ENCODE assay signal across 8 cellular contexts in genomic region chr1:242017580-242018233, GRCh38. TPM values are rescaled to one million over a fixed set of nuclear protein-coding genes. Genes with fewer than 3 reads are reported as not detected.
DNase-seq lines count a peak whose midpoint lies in the region; ATAC-seq and TF ChIP-seq lines count a peak whose summit lies in the region.

No MANE protein-coding gene starts in this region.

- TF ChIP-seq RAD21 in SK-N-SH (IDR thresholded peaks at IDR 0.05; ENCODE audit: low read length) (peak; percentile 83), liver (IDR thresholded peaks at IDR 0.05) (peak; percentile 54 to 72)

- H3F3A ChIP-seq in SK-N-SH (replicated peaks; ENCODE audit: insufficient read depth): no peaks in the 10 kb centered on the region

- POLR2A ChIA-PET in SK-N-SH (lab: Yijun Ruan, JAX): no interaction called here

- H4K20me1 ChIP-seq in SK-N-SH (ENCODE audit: insufficient read depth): no peaks in the 10 kb centered on the region

- TF ChIP-seq EP300 in SK-N-SH (IDR thresholded peaks at IDR 0.05; ENCODE audit: borderline replicate concordance in 1 of 2, low read depth in 1 of 2, low read length in 1 of 2): no peak
- no peak for TF ChIP-seq EP300 in stomach (IDR thresholded peaks at IDR 0.05)

- H3K4me2 ChIP-seq in SK-N-SH: no peak overlapping the region

- CTCF ChIA-PET in SK-N-SH (lab: Yijun Ruan, JAX): interaction anchor here (0.9 to 1.8 kb wide), 4 partner anchors 118 to 437 kb away, joined by 4 to 13 read pairs (median 5); no protein-coding TSS in a partner anchor

- no peaks in the 10 kb centered on the region for H3K9me2 ChIP-seq in SK-N-SH

- TF ChIP-seq CTCF in LNCaP clone FGC (IDR thresholded peaks at IDR 0.05; ENCODE audit: control insufficient read depth, extremely low read depth, insufficient read depth) (peak; percentile 85), SK-N-SH (IDR thresholded peaks at IDR 0.05) (peak; percentile 76), cardiac fibroblast (IDR thresholded peaks at IDR 0.05; ENCODE audit: low read depth, low read length) (peak; percentile 75), liver (IDR thresholded peaks at IDR 0.05; ENCODE audit: low read depth, low read length, missing input control) (peak; percentile 49), stomach (IDR thresholded peaks at IDR 0.05) (peak in 3 of 7 experiments; percentile 22 to 32 (median 25))

- no peaks in the 10 kb centered on the region for H3K4me1 ChIP-seq in SK-N-SH (ENCODE audit: control insufficient read depth in 1 of 2, insufficient read depth in 2 of 2, low read depth in 1 of 2, low read length in 1 of 2)
- no peaks in the 10 kb centered on the region for H3K4me1 ChIP-seq in liver (ENCODE audit: control insufficient read depth in 4 of 4, insufficient read depth in 4 of 4, low read length in 3 of 4)
- H3K4me1 ChIP-seq in stomach: no peaks in the 10 kb centered on the region

- H3K36me3 ChIP-seq in SK-N-SH (replicated peaks in 1 of 2; ENCODE audit: control insufficient read depth in 1 of 2, insufficient read depth in 2 of 2, low read length in 1 of 2): no peaks in the 10 kb centered on the region
- no peaks in the 10 kb centered on the region for H3K36me3 ChIP-seq in liver (ENCODE audit: control insufficient read depth in 4 of 4, insufficient read depth in 3 of 4, low read depth in 1 of 4, low read length in 3 of 4)
- H3K36me3 ChIP-seq in stomach: no peaks in the 10 kb centered on the region

- no peak for TF ChIP-seq POLR2A in stomach (IDR thresholded peaks at IDR 0.05)

- H3K9ac ChIP-seq in SK-N-SH: no peak overlapping the region
- no peak overlapping the region for H3K9ac ChIP-seq in liver (ENCODE audit: low read depth in 1 of 2, low read length in 2 of 2)

- DNase-seq in activated CD4-positive, alpha-beta T cell treated with anti-CD3 and anti-CD28 coated beads for 24 hours (ENCODE audit: low read depth in 2 of 2): peak; percentile 10 to 19
- DNase-seq in activated CD4-positive, alpha-beta T cell treated with anti-CD3 and anti-CD28 coated beads for 1 hour: no peak
- no peak for DNase-seq in LNCaP clone FGC (ENCODE audit: low read depth)
- peak; percentile 81 for DNase-seq in SK-N-SH
- peak; percentile 49 to 63 for DNase-seq in cardiac fibroblast (ENCODE audit: low read depth in 2 of 2)
- peak; percentile 39 for DNase-seq in stomach

- H3K27ac ChIP-seq in SK-N-SH (ENCODE audit: low read depth in 2 of 2, low read length in 1 of 2) (no peak overlapping the region), liver (ENCODE audit: low read depth in 1 of 2, low read length in 2 of 2) (no peak overlapping the region), stomach (no peak overlapping the region)

- no peak overlapping the region for H3K4me3 ChIP-seq in LNCaP clone FGC (ENCODE audit: low read depth, low read length)
- peak overlapping the region in 1 of 2 experiments; percentile 11; a peak in 1 of 4 replicates for H3K4me3 ChIP-seq in SK-N-SH (ENCODE audit: low read depth in 2 of 2, low read length in 1 of 2)
- H3K4me3 ChIP-seq in cardiac fibroblast (replicated peaks in 1 of 2; ENCODE audit: low read depth in 2 of 2, low read length in 2 of 2): no peak overlapping the region
- H3K4me3 ChIP-seq in liver (ENCODE audit: low read depth in 1 of 3, low read length in 3 of 3): no peak overlapping the region
- no peak overlapping the region for H3K4me3 ChIP-seq in stomach

- no peaks in the 10 kb centered on the region for H3K9me3 ChIP-seq in SK-N-SH
- H3K9me3 ChIP-seq in liver (ENCODE audit: control insufficient read depth in 4 of 4, low read length in 3 of 4): no peaks in the 10 kb centered on the region
- no peaks in the 10 kb centered on the region for H3K9me3 ChIP-seq in stomach

- intact Hi-C loops in stomach (cut with DNase I; ENCODE audit: low total_unique reads): no loop called here

- H3K79me2 ChIP-seq in SK-N-SH (ENCODE audit: insufficient read depth): no peaks in the 10 kb centered on the region

- no peak overlapping the region for H2AFZ ChIP-seq in SK-N-SH (ENCODE audit: low read depth)

- H3K27me3 ChIP-seq in SK-N-SH (ENCODE audit: insufficient read depth): no peaks in the 10 kb centered on the region
- no peaks in the 10 kb centered on the region for H3K27me3 ChIP-seq in liver (ENCODE audit: control insufficient read depth in 4 of 4, insufficient read depth in 4 of 4, low read length in 3 of 4)
- no peaks in the 10 kb centered on the region for H3K27me3 ChIP-seq in stomach

- WGBS in SK-N-SH (ENCODE audit: low lambda C conversion rate): 45% methylated on average over 10 of the region's 10 CpGs
- 42% methylated on average over 10 of the region's 10 CpGs for WGBS in liver
- 39 to 45% (median 43%) methylated on average over 10 of the region's 10 CpGs for WGBS in stomach, 5 donors

- ATAC-seq in GM21737 (IDR thresholded peaks at IDR 0.05; ENCODE audit: unreplicated experiment): peak; percentile 80

TF ChIP-seq in SK-N-SH, 30 proteins besides CTCF, POLR2A, EP300 and RAD21:
- TF ChIP-seq FOXJ3 (CRISPR knock-in tag; IDR thresholded peaks at IDR 0.05): no peak
- TF ChIP-seq SMC3 (IDR thresholded peaks at IDR 0.05; ENCODE audit: low read depth, low read length): peak; percentile 95
- no peak for TF ChIP-seq JUND (IDR thresholded peaks at IDR 0.05)
- TF ChIP-seq RFX5 (IDR thresholded peaks at IDR 0.05; ENCODE audit: low read length): 0 out of 2 replicates have a peak, but pooled peaks have one; percentile 25
- no peak for TF ChIP-seq GATA2 (CRISPR knock-in tag; IDR thresholded peaks at IDR 0.05)
- TF ChIP-seq ZBTB33 (IDR thresholded peaks at IDR 0.05; ENCODE audit: borderline replicate concordance, low read depth): no peak
TF ChIP-seq in SK-N-SH: peak in this region for 2.

TF ChIP-seq in liver, 16 proteins besides CTCF, POLR2A, EP300 and RAD21:
- no peak for TF ChIP-seq RXRA (IDR thresholded peaks at IDR 0.05)
- no peak for TF ChIP-seq NR2F2 (IDR thresholded peaks at IDR 0.05)
- no peak for TF ChIP-seq EGR1 (IDR thresholded peaks at IDR 0.05; ENCODE audit: low read depth in 2 of 2)
- TF ChIP-seq ZBTB33 (IDR thresholded peaks at IDR 0.05): no peak

RNA-seq across cellular contexts. Expression of gene MAP1LC3C, which starts 18.8 kb away (rescaled TPM):
- polyA plus RNA-seq in SK-N-SH (2012; rRNA removed): 0.06 and 0.20 TPM in 2 replicates
- 0.08 and 0.12 TPM in 2 replicates for polyA plus RNA-seq in SK-N-SH (2012; cell fraction: cytosol; rRNA removed)
- polyA plus RNA-seq in SK-N-SH (2012; cell fraction: nucleus; rRNA removed): 0.13 TPM in 1 of 2 replicates, not detected in the other
- not detected for total RNA-seq in liver
- polyA plus RNA-seq in liver: not detected
- 1 to 10 TPM in 3 of 5 donors, not detected in 2; 1.2 to 9.4 (median 2.9) TPM for total RNA-seq in stomach
- polyA plus RNA-seq in stomach: 10 to 100 TPM in 1 of 3 donors, 1 to 10 TPM in 2; 2.3 to 12.7 (median 5.4) TPM

Comparison
In these comparisons a context has a peak if more than half of its experiments do, and no peak if none do; other contexts are left out.
1. DNase-seq: peak in activated CD4-positive, alpha-beta T cell treated with anti-CD3 and anti-CD28 coated beads for 24 hours (2 of 2), SK-N-SH (single experiment), cardiac fibroblast (2 of 2) and stomach (single experiment); none in activated CD4-positive, alpha-beta T cell treated with anti-CD3 and anti-CD28 coated beads for 1 hour (single experiment) and LNCaP clone FGC (single experiment).